Comparison of ENCODE assay signal across 1 cellular context in genomic region chr5:78505860-78506259, GRCh38.
TF ChIP-seq lines count a peak whose summit lies in the region.

No MANE protein-coding gene starts in this region.

TF ChIP-seq in IMR-90, 13 proteins besides CTCF, POLR2A, EP300 and RAD21:
- TF ChIP-seq BHLHE40 (IDR thresholded peaks at IDR 0.05; ENCODE audit: low read depth, low read length): no peak
- TF ChIP-seq MXI1 (IDR thresholded peaks at IDR 0.05; ENCODE audit: borderline replicate concordance, low read depth, low read length): no peak
- no peak for TF ChIP-seq NFE2L2 (IDR thresholded peaks at IDR 0.05; ENCODE audit: low read depth, low read length)
- no peak for TF ChIP-seq CHD1 (IDR thresholded peaks at IDR 0.05; ENCODE audit: low read depth, low read length)
- no peak for TF ChIP-seq MAZ (IDR thresholded peaks at IDR 0.05; ENCODE audit: borderline replicate concordance, low read depth, low read length)
- no peak for TF ChIP-seq USF2 (IDR thresholded peaks at IDR 0.05; ENCODE audit: low read depth, low read length)
- TF ChIP-seq MAFK (IDR thresholded peaks at IDR 0.05; ENCODE audit: low read depth, low read length): no peak
- no peak for TF ChIP-seq ELK1 (IDR thresholded peaks at IDR 0.05; ENCODE audit: borderline replicate concordance, low read depth, low read length)
- no peak for TF ChIP-seq CEBPB (IDR thresholded peaks at IDR 0.05; ENCODE audit: low read depth, low read length)
- no peak for TF ChIP-seq RCOR1 (IDR thresholded peaks at IDR 0.05; ENCODE audit: insufficient replicate concordance, low read length)
- TF ChIP-seq FOS (IDR thresholded peaks at IDR 0.05; ENCODE audit: low read depth, low read length): no peak
- TF ChIP-seq SMC3 (IDR thresholded peaks at IDR 0.05; ENCODE audit: low read depth, low read length): no peak
- no peak for TF ChIP-seq RFX5 (IDR thresholded peaks at IDR 0.05; ENCODE audit: low read depth, low read length)
